27 cellular contexts compared by ENCODE assay signal in genomic region chr15:91132079-91132478, GRCh38. TPM values are rescaled to one million over a fixed set of nuclear protein-coding genes. Genes with fewer than 3 reads are reported as not detected.
DNase-seq lines count a peak whose midpoint lies in the region; ATAC-seq and TF ChIP-seq lines count a peak whose summit lies in the region.
"Had no signal": no experiment of that assay in that cellular context is flagged by ENCODE, and none has a peak within 500 bp of the region (broad histone marks: within the 10 kb centered on the region; RNA-seq: fewer than 3 reads in every experiment).

No MANE protein-coding gene starts in this region.

- H3K79me2 ChIP-seq in PC-9 (ENCODE audit: low read depth): no peaks in the 10 kb centered on the region

- intact Hi-C loops in Caco-2 (cut with micrococcal nuclease; ENCODE audit: unreplicated experiment) (no loop called here), PC-9 (cut with micrococcal nuclease; ENCODE audit: unreplicated experiment) (no loop called here), left lung (cut with DNase I) (no loop called here)

- in situ Hi-C loops in G401 (cut with HindIII; ENCODE audit: low sequenced_read_pairs): no loop called here

- POLR2A ChIA-PET in Caco-2 (lab: Charles Lee) (no interaction called here), PC-9 (lab: Charles Lee; ENCODE audit: unreplicated experiment) (no interaction called here)

- no peaks in the 10 kb centered on the region for H3K9me2 ChIP-seq in PC-9 (ENCODE audit: insufficient read depth)

- no peak for ATAC-seq in left lung

- H3K4me3 ChIP-seq in Caco-2 (ENCODE audit: low read depth, low read length): no peak overlapping the region
- no peak overlapping the region for H3K4me3 ChIP-seq in PC-9
- no peak overlapping the region for H3K4me3 ChIP-seq in endodermal cell (ENCODE audit: low read length)
- no peak overlapping the region for H3K4me3 ChIP-seq in left lung
- H3K4me3 ChIP-seq: SK-N-MC had no signal

- H3K9me3 ChIP-seq in Caco-2 (no peaks in the 10 kb centered on the region), PC-9 (ENCODE audit: insufficient read depth, low read depth) (no peaks in the 10 kb centered on the region), endodermal cell (ENCODE audit: control insufficient read depth, low read length) (no peaks in the 10 kb centered on the region), left lung (no peaks in the 10 kb centered on the region)

- no peaks in the 10 kb centered on the region for H4K20me1 ChIP-seq in PC-9 (ENCODE audit: insufficient read depth)

- BruUV-seq in Caco-2 (replicated peaks; lab: Mats Ljungman, UMichigan) (no TSS peak), PC-9 (replicated peaks; lab: Mats Ljungman, UMichigan) (no TSS peak)

- H3K36me3 Mint-ChIP-seq in Caco-2 (ENCODE audit: insufficient read depth, unreplicated experiment) (no peaks in the 10 kb centered on the region), endodermal cell (ENCODE audit: low read depth) (no peaks in the 10 kb centered on the region)
- H3K36me3 Mint-ChIP-seq: CD8-positive, alpha-beta memory T cell had no signal

- H3K9ac ChIP-seq in endodermal cell (ENCODE audit: extremely low read depth, low read length, poor library complexity, severe bottlenecking): no peak overlapping the region

- H3K27ac Mint-ChIP-seq in Caco-2 (ENCODE audit: unreplicated experiment) (no peak overlapping the region), endodermal cell (no peak overlapping the region)
- H3K27ac Mint-ChIP-seq: CD8-positive, alpha-beta memory T cell had no signal

- peak overlapping the region; percentile 56 for H3K4me2 ChIP-seq in PC-9

- H3K4me3 Mint-ChIP-seq in Caco-2 (ENCODE audit: unreplicated experiment): no peak overlapping the region
- no peak overlapping the region for H3K4me3 Mint-ChIP-seq in endodermal cell
- H3K4me3 Mint-ChIP-seq: CD8-positive, alpha-beta memory T cell had no signal

- CTCF ChIA-PET in Caco-2 (lab: Charles Lee): no interaction called here
- CTCF ChIA-PET in PC-9 (lab: Charles Lee): no interaction called here

- H3K4me1 ChIP-seq in Caco-2 (no peaks in the 10 kb centered on the region; the same call in 1 of the 2 replicates), PC-9 (replicated peaks; ENCODE audit: insufficient read depth) (no peaks in the 10 kb centered on the region), endodermal cell (ENCODE audit: control insufficient read depth, insufficient read depth, low read length) (peaks cover 11% of the 10 kb centered on the region), left lung (no peaks in the 10 kb centered on the region)

- H3K36me3 ChIP-seq in Caco-2 (ENCODE audit: control insufficient read depth, insufficient read depth, low read length) (no peaks in the 10 kb centered on the region), PC-9 (ENCODE audit: low read depth) (no peaks in the 10 kb centered on the region), endodermal cell (ENCODE audit: control insufficient read depth, insufficient read depth, low read length) (no peaks in the 10 kb centered on the region), left lung (no peaks in the 10 kb centered on the region)

- H3K27me3 ChIP-seq in Caco-2 (replicated peaks; ENCODE audit: control insufficient read depth, insufficient read depth, low read length) (no peaks in the 10 kb centered on the region), PC-9 (ENCODE audit: insufficient read depth, low read depth) (peaks cover 95% of the 10 kb centered on the region), endodermal cell (ENCODE audit: control insufficient read depth, insufficient read depth, low read length, poor library complexity, severe bottlenecking) (peaks cover 12% of the 10 kb centered on the region), left lung (peaks cover 1 to 50% of the 10 kb centered on the region in 2 donors)

- no peaks in the 10 kb centered on the region for H3K9me3 Mint-ChIP-seq in Caco-2 (ENCODE audit: unreplicated experiment)
- H3K9me3 Mint-ChIP-seq in endodermal cell: no peaks in the 10 kb centered on the region
- H3K9me3 Mint-ChIP-seq: CD8-positive, alpha-beta memory T cell had no signal

- H3K4me1 Mint-ChIP-seq in Caco-2 (ENCODE audit: low read depth, unreplicated experiment) (no peaks in the 10 kb centered on the region), endodermal cell (peaks cover 7% of the 10 kb centered on the region)
- H3K4me1 Mint-ChIP-seq: CD8-positive, alpha-beta memory T cell had no signal

- TF ChIP-seq CTCF in Caco-2 (IDR thresholded peaks at IDR 0.05; ENCODE audit: insufficient read depth in 1 of 2, low read depth in 1 of 2, low read length in 1 of 2, severe bottlenecking in 1 of 2, unreplicated experiment in 1 of 2) (no peak), PC-9 (conservative IDR thresholded peaks at IDR 0.05) (no peak), endodermal cell (conservative IDR thresholded peaks at IDR 0.05) (no peak), left lung (IDR thresholded peaks at IDR 0.05) (no peak)

- H3K27me3 Mint-ChIP-seq in Caco-2 (ENCODE audit: insufficient read depth, unreplicated experiment) (peaks cover 2% of the 10 kb centered on the region), endodermal cell (ENCODE audit: insufficient read depth) (peaks cover 1% of the 10 kb centered on the region)

- H3K27ac ChIP-seq in PC-9 (no peak overlapping the region), endodermal cell (ENCODE audit: low read depth, low read length) (no peak overlapping the region), left lung (no peak overlapping the region)
- H3K27ac ChIP-seq: SK-N-MC had no signal

- WGBS in endodermal cell (ENCODE audit: insufficient coverage in 1 of 2, insufficient read length in 1 of 2), 2 experiments: 91 to 97% methylated on average over 7 of the region's 7 CpGs

- H3F3A ChIP-seq in PC-9 (ENCODE audit: insufficient read depth, low read depth): no peaks in the 10 kb centered on the region

- H2AFZ ChIP-seq in PC-9: no peak overlapping the region

- peak; percentile 6 to 40 for DNase-seq in Caco-2
- peak; percentile 27 for DNase-seq in HuH-7 (ENCODE audit: low spot score)
- no peak for DNase-seq in PC-9
- DNase-seq in endodermal cell: peak; percentile 29
- DNase-seq in HPDE6-E6E7 (ENCODE audit: extremely low spot score): no peak
- DNase-seq in G401 (ENCODE audit: low spot score): no peak
- DNase-seq in CD1c-positive myeloid dendritic cell (ENCODE audit: extremely low spot score): no peak
- DNase-seq in left lung: no peak
- DNase-seq: C1 segment of cervical spinal cord; Calu3; CD8-positive, alpha-beta memory T cell; DMS153; GDM1; HCEC 1CT; Kasumi-1; MV-4-11; NCI-H1105; NCI-H1436 treated with DMSO at 0.1 percent for 48 hours; NCI-H187 treated with DMSO at 0.1 percent for 48 hours; NCI-H2171 treated with DMSO at 0.1 percent for 48 hours; NCI-H345; NCI-H510A treated with DMSO at 0.1 percent for 48 hours; NCI-H748 treated with DMSO at 0.1 percent for 48 hours; Right ventricle myocardium superior had no signal

RNA-seq across cellular contexts. Expression of gene SV2B, which starts 32.0 kb away (rescaled TPM):
- total RNA-seq in Caco-2 (2022) (not detected in 2 replicates), PC-9 (2021) (not detected in 2 replicates), endodermal cell (1 to 10 TPM; 6.5 to 8.8 TPM), left lung (under 1 TPM; 0.58 to 0.99 TPM)
- polyA plus RNA-seq in endodermal cell (2013, experiment 1 of 2): 0.18 TPM
- polyA plus RNA-seq in endodermal cell (2013, experiment 2 of 2): 0.17 TPM
- not detected in 2 replicates for total RNA-seq in G401 (2014; rRNA removed; shearing (Covaris generic))
- total RNA-seq: M059J, RPMI7951 had no signal
- polyA plus RNA-seq: CD8-positive, alpha-beta memory T cell had no signal

Comparison
In these comparisons a context has a peak if more than half of its experiments do, and no peak if none do; other contexts are left out.
1. DNase-seq: peak in Caco-2 (2 of 2), HuH-7 (single experiment) and endodermal cell (single experiment); none in PC-9 (0 of 2), HPDE6-E6E7 (single experiment), G401 (single experiment), CD1c-positive myeloid dendritic cell (single experiment) and left lung (0 of 2).